Comparison of ENCODE assay signal across 28 cellular contexts in the genomic region with DNA sequence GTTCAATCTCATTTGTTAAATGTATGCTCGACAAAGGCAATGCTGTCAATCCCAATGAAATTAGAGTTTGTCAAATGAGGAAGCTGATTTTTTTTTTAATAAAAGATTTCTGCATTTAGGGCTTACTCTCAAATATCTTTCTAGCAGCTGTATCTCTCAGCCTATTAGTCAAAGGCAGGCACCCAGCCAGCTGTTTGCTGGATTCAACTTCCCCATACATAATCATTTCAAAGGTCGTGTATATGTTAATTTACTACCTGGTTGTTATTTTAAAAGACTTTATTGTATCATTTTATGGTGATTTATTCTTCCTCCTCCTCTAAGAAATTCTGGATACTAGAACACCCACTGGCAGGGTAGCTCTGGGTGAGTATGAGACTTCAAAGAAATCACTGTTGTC. TPM values are rescaled to one million over a fixed set of nuclear protein-coding genes. Genes with fewer than 3 reads are reported as not detected.
"Had no signal": no experiment of that assay in that cellular context is flagged by ENCODE, and none has a peak within 500 bp of the region (broad histone marks: within the 10 kb centered on the region; RNA-seq: fewer than 3 reads in every experiment).

No MANE protein-coding gene starts in this region.

- H3K27me3 Mint-ChIP-seq: IgD-negative memory B cell had no signal

- H3K9me3 ChIP-seq: SJSA1, SK-N-SH had no signal

- H3K4me1 Mint-ChIP-seq: IgD-negative memory B cell had no signal

- FAIRE-seq: HTR-8/SVneo, K562, RCC 7860 had no signal

- H3K27ac ChIP-seq: HL-60, KMS-11, PC-9, SJSA1 had no signal

- H3K4me3 Mint-ChIP-seq: IgD-negative memory B cell had no signal

- DNase-seq: Kasumi-1, MV-4-11, NCI-H1048, NCI-H1105, NCI-H1417, NCI-H1436 treated with DMSO at 0.1 percent for 48 hours, NCI-H1694, NCI-H187 treated with DMSO at 0.1 percent for 48 hours, NCI-H2029 treated with DMSO at 0.1 percent for 48 hours, NCI-H2171 treated with DMSO at 0.1 percent for 48 hours, NCI-H345, NCI-H446 treated with DMSO at 0.1 percent for 48 hours, NCI-H510A treated with DMSO at 0.1 percent for 48 hours, NCI-H748 treated with DMSO at 0.1 percent for 48 hours, OCI-M1, PC-9, Right ventricle myocardium superior, RPMI8226, SIG-M5, SK-N-SH had no signal

- H3K4me1 ChIP-seq: SJSA1 had no signal

- H3K27me3 ChIP-seq: SJSA1 had no signal

- H3K36me3 Mint-ChIP-seq: IgD-negative memory B cell had no signal

- H3K36me3 ChIP-seq: SJSA1 had no signal

- H3K27ac Mint-ChIP-seq: IgD-negative memory B cell had no signal

- H3K4me3 ChIP-seq: K562, PC-9, SJSA1 had no signal

- ATAC-seq: K562 had no signal

RNA-seq across cellular contexts. Expression of gene RAI2, which starts 27.1 kb away (rescaled TPM):
- total RNA-seq: K562, M059J, PC-9 had no signal
- polyA plus RNA-seq: IgD-negative memory B cell, K562 had no signal
